Comparison of ENCODE assay signal across 8 cellular contexts in genomic region chr11:118180300-118180703, GRCh38. TPM values are rescaled to one million over a fixed set of nuclear protein-coding genes. Genes with fewer than 3 reads are reported as not detected.
A peak's percentile ranks its signal among the peaks of the same experiment; 100 is the strongest.
DNase-seq lines count a peak whose midpoint lies in the region; ATAC-seq and TF ChIP-seq lines count a peak whose summit lies in the region.

No MANE protein-coding gene starts in this region.

- H3K27ac ChIP-seq in A673 (ENCODE audit: low read depth, low read length, poor library complexity, severe bottlenecking) (no peak overlapping the region), lung (ENCODE audit: low read depth in 1 of 2, low read length in 1 of 2) (peak overlapping the region in 1 of 2 donors; percentile 87)

- intact Hi-C loops in A673 (cut with micrococcal nuclease; ENCODE audit: unreplicated experiment), result no loop called here

- CTCF ChIA-PET in A673 (lab: Charles Lee), result interaction anchor here (0.5 to 1.7 kb wide), 2 partner anchors 8 to 914 kb away, joined by 3 read pairs; no protein-coding TSS in a partner anchor

- peak; percentile 59 for DNase-seq in A673 (ENCODE audit: low spot score)
- peak; percentile 26 for DNase-seq in LHCN-M2 (ENCODE audit: low read depth)
- DNase-seq in cerebellum (ENCODE audit: low spot score), result peak; percentile 93
- no peak for DNase-seq in lung (ENCODE audit: low spot score)
- no peak for DNase-seq in H4 (ENCODE audit: low spot score)
- DNase-seq in DMS153 (lab: John Stamatoyannopoulos, UW), result no peak
- no peak for DNase-seq in activated gamma-delta T cell treated with Interleukin-2 at 50 U/mL for 16 hours

- WGBS in lung, 2 donors, result 24 to 33% methylated on average over 11 of the region's 11 CpGs

- H3K4me3 ChIP-seq in A673 (ENCODE audit: low read depth, low read length, poor library complexity, severe bottlenecking) (no peak overlapping the region), lung (no peak overlapping the region)

- ATAC-seq in lung (ENCODE audit: insufficient read depth, low FRiP score), result peak; percentile 46
- no peak for ATAC-seq in GM18502 (IDR thresholded peaks at IDR 0.05; ENCODE audit: poor library complexity, unreplicated experiment)

- H3K27me3 ChIP-seq in A673 (replicated peaks; ENCODE audit: insufficient read depth, low read depth, low read length, poor library complexity), result peaks cover 1% of the 10 kb centered on the region
- H3K27me3 ChIP-seq in lung (ENCODE audit: control insufficient read depth, insufficient read depth), result no peaks in the 10 kb centered on the region

- H3K9me3 ChIP-seq in A673 (ENCODE audit: low read depth, low read length, poor library complexity, severe bottlenecking) (no peaks in the 10 kb centered on the region), lung (ENCODE audit: control insufficient read depth in 2 of 2, insufficient read depth in 1 of 2, low read length in 1 of 2) (no peaks in the 10 kb centered on the region)

- POLR2A ChIA-PET in A673 (lab: Charles Lee; ENCODE audit: low non-redundant PET), result no interaction called here

- TF ChIP-seq CTCF in A673 (conservative IDR thresholded peaks at IDR 0.05; ENCODE audit: low read depth, low read length), result no peak
- TF ChIP-seq CTCF in lung (IDR thresholded peaks at IDR 0.05; ENCODE audit: control extremely low read depth, extremely low read depth), result no peak

- no peaks in the 10 kb centered on the region for H3K4me1 ChIP-seq in A673 (ENCODE audit: insufficient read depth, low read length, poor library complexity, severe bottlenecking)
- peaks cover 0 to 2% of the 10 kb centered on the region in 2 donors for H3K4me1 ChIP-seq in lung (ENCODE audit: control insufficient read depth in 2 of 2, insufficient read depth in 2 of 2, low read length in 2 of 2)

- H3K36me3 ChIP-seq in A673 (ENCODE audit: insufficient read depth, low read length, poor library complexity, severe bottlenecking) (no peaks in the 10 kb centered on the region), lung (ENCODE audit: control insufficient read depth in 2 of 2, insufficient read depth in 2 of 2, low read length in 2 of 2) (no peaks in the 10 kb centered on the region)

- BruUV-seq in A673 (replicated peaks; lab: Mats Ljungman, UMichigan), result no TSS peak

RNA-seq across cellular contexts. Expression of gene SCN2B, which starts 3.9 kb away (rescaled TPM):
- total RNA-seq in A673 (2021) (not detected in 2 replicates), LHCN-M2 (2014; rRNA removed) (not detected in 2 replicates), cerebellum (4.2 TPM), lung (1 to 10 TPM; 1.0 to 1.6 TPM)
- not detected for polyA plus RNA-seq in LHCN-M2 (2012)
- under 1 TPM; 0.03 to 0.20 TPM for polyA plus RNA-seq in lung
- not detected in 2 replicates for total RNA-seq in H4 (2014; rRNA removed; shearing (Covaris generic))

RNA-seq across cellular contexts. Expression of gene SCN4B, which starts 27.7 kb away (rescaled TPM):
- total RNA-seq in A673 (2021) (0.74 and 1.8 TPM in 2 replicates), LHCN-M2 (2014; rRNA removed) (not detected in 2 replicates), cerebellum (9.2 TPM), lung (1 to 10 TPM; 3.1 to 5.2 TPM)
- polyA plus RNA-seq in LHCN-M2 (2012), result not detected
- polyA plus RNA-seq in lung, result 1 to 10 TPM in 1 of 2 donors, under 1 TPM in 1; 0.95 to 1.5 TPM
- 2.5 and 3.9 TPM in 2 replicates for total RNA-seq in H4 (2014; rRNA removed; shearing (Covaris generic))

RNA-seq across cellular contexts. Expression of gene JAML, which starts 44.5 kb away (rescaled TPM):
- not detected in 2 replicates for total RNA-seq in A673 (2021)
- not detected in 2 replicates for total RNA-seq in LHCN-M2 (2014; rRNA removed)
- polyA plus RNA-seq in LHCN-M2 (2012), result not detected
- 0.45 TPM for total RNA-seq in cerebellum
- 10 to 100 TPM; 29.3 to 49.1 TPM for total RNA-seq in lung
- 10 to 100 TPM; 34.4 to 36.5 TPM for polyA plus RNA-seq in lung
- not detected in 2 replicates for total RNA-seq in H4 (2014; rRNA removed; shearing (Covaris generic))

Comparison
In these comparisons a context has a peak if more than half of its experiments do, and no peak if none do; other contexts are left out.
1. DNase-seq: peak in A673 (single experiment), LHCN-M2 (single experiment) and cerebellum (single experiment); none in lung (single experiment), H4 (single experiment), DMS153 (single experiment) and activated gamma-delta T cell treated with Interleukin-2 at 50 U/mL for 16 hours (single experiment).
2. RNA of gene JAML, which starts 44.5 kb away (total RNA-seq): 29.3 to 49.1 TPM in lung; 0.45 TPM in cerebellum (single experiment), not detected in A673, not detected in LHCN-M2 and not detected in H4; every median in the first group is over 10 times any median in the second.